Comparison of ENCODE assay signal across 18 cellular contexts in genomic region chr5:27328480-27328879, GRCh38.
DNase-seq lines count a peak whose midpoint lies in the region; ATAC-seq and TF ChIP-seq lines count a peak whose summit lies in the region.
"Had no signal": no experiment of that assay in that cellular context is flagged by ENCODE, and none has a peak within 500 bp of the region (broad histone marks: within the 10 kb centered on the region; RNA-seq: fewer than 3 reads in every experiment).

No MANE protein-coding gene starts in this region.

- H3K27me3 Mint-ChIP-seq in chondrocyte (ENCODE audit: low read depth) (no peaks in the 10 kb centered on the region), GM23338 (ENCODE audit: insufficient read depth, low read depth, poor library complexity) (no peaks in the 10 kb centered on the region)
- H3K27me3 Mint-ChIP-seq: CD4-positive, alpha-beta memory T cell; dendritic cell treated with granulocyte-macrophage colony-stimulating factor and Interleukin-4, amounts not matched to agents 40 ng/mL and 50 ng/mL, for 4 days had no signal

- H3K9me2 ChIP-seq in GM23338 (ENCODE audit: insufficient read depth): no peaks in the 10 kb centered on the region

- H3K36me3 Mint-ChIP-seq in chondrocyte (ENCODE audit: low read depth) (no peaks in the 10 kb centered on the region), GM23338 (ENCODE audit: low read depth) (peaks cover 8% of the 10 kb centered on the region; the same call in 2 of the 3 replicates)
- H3K36me3 Mint-ChIP-seq: CD4-positive, alpha-beta memory T cell had no signal

- TF ChIP-seq CTCF in chondrocyte (IDR thresholded peaks at IDR 0.05): no peak
- no peak for TF ChIP-seq CTCF in GM23338 (conservative IDR thresholded peaks at IDR 0.05; ENCODE audit: low read depth in 2 of 2)

- H3K36me3 ChIP-seq in mesodermal cell (ENCODE audit: control insufficient read depth, insufficient read depth, low read length): no peaks in the 10 kb centered on the region
- no peaks in the 10 kb centered on the region for H3K36me3 ChIP-seq in GM23338 (ENCODE audit: insufficient read depth)
- H3K36me3 ChIP-seq: stomach had no signal

- no peaks in the 10 kb centered on the region for H3K4me1 ChIP-seq in mesodermal cell (ENCODE audit: control insufficient read depth, insufficient read depth, low read length, poor library complexity, severe bottlenecking)
- no peaks in the 10 kb centered on the region for H3K4me1 ChIP-seq in GM23338 (ENCODE audit: insufficient read depth)
- H3K4me1 ChIP-seq: stomach had no signal

- H3K9me3 Mint-ChIP-seq in chondrocyte (ENCODE audit: low read depth): no peaks in the 10 kb centered on the region
- peaks cover 14% of the 10 kb centered on the region for H3K9me3 Mint-ChIP-seq in GM23338

- WGBS in mesodermal cell (ENCODE audit: insufficient coverage in 2 of 2), 2 experiments: 93 to 96% methylated on average over 2 to 3 of the region's 4 CpGs

- H3K27me3 ChIP-seq in GM23338 (ENCODE audit: insufficient read depth): no peaks in the 10 kb centered on the region
- H3K27me3 ChIP-seq: stomach had no signal

- DNase-seq in COLO829 (ENCODE audit: low spot score) (peak; percentile 81), MV-4-11 (lab: John Stamatoyannopoulos, UW) (peak; percentile 13), chondrocyte (ENCODE audit: low spot score) (no peak), GM23338 (ENCODE audit: low spot score) (no peak), UCSD-AML1 (lab: John Stamatoyannopoulos, UW; ENCODE audit: unreplicated experiment) (no peak)
- DNase-seq: activated naive CD4-positive, alpha-beta T cell; CD4-positive, alpha-beta memory T cell; KG1; left colon; NCI-H187 treated with DMSO at 0.1 percent for 48 hours; NCI-H82; Right ventricle myocardium superior; stomach had no signal

- H3K4me3 ChIP-seq in mesodermal cell (ENCODE audit: extremely low read depth, insufficient read depth, low read length, poor library complexity, severe bottlenecking) (no peak overlapping the region), GM23338 (no peak overlapping the region)
- H3K4me3 ChIP-seq: stomach had no signal

- H2AFZ ChIP-seq in GM23338: no peak overlapping the region

- no peaks in the 10 kb centered on the region for H3K9me3 ChIP-seq in mesodermal cell (ENCODE audit: control insufficient read depth, low read length)

- ATAC-seq in GM21528 (IDR thresholded peaks at IDR 0.05; ENCODE audit: low FRiP score, unreplicated experiment) (no peak), GM23338 (no peak), GM21619 (IDR thresholded peaks at IDR 0.05; ENCODE audit: unreplicated experiment) (no peak)
- ATAC-seq: left colon had no signal

- H3K27ac ChIP-seq in mesodermal cell (ENCODE audit: low read depth, low read length, severe bottlenecking): peak overlapping the region; percentile 16
- H3K27ac ChIP-seq in GM23338 (ENCODE audit: low read depth): no peak overlapping the region
- H3K27ac ChIP-seq: stomach had no signal

- H3K4me1 Mint-ChIP-seq in chondrocyte (ENCODE audit: low read depth) (peaks cover 12% of the 10 kb centered on the region), GM23338 (no peaks in the 10 kb centered on the region; the same call in 2 of the 3 replicates)
- H3K4me1 Mint-ChIP-seq: CD4-positive, alpha-beta memory T cell; nephron had no signal

- no peaks in the 10 kb centered on the region for H3K79me2 ChIP-seq in GM23338 (replicated peaks; ENCODE audit: insufficient read depth)

- H4K20me1 ChIP-seq in GM23338 (replicated peaks; ENCODE audit: insufficient read depth): no peaks in the 10 kb centered on the region

- H3K27ac Mint-ChIP-seq in chondrocyte (ENCODE audit: unreplicated experiment) (peak overlapping the region; percentile 85), GM23338 (no peak overlapping the region)
- H3K27ac Mint-ChIP-seq: CD4-positive, alpha-beta memory T cell; dendritic cell treated with granulocyte-macrophage colony-stimulating factor and Interleukin-4, amounts not matched to agents 40 ng/mL and 50 ng/mL, for 4 days; nephron had no signal

- H3K4me2 ChIP-seq in GM23338: no peak overlapping the region

- H3K4me3 Mint-ChIP-seq in chondrocyte (ENCODE audit: unreplicated experiment): no peak overlapping the region
- H3K4me3 Mint-ChIP-seq in GM23338: no peak overlapping the region
- H3K4me3 Mint-ChIP-seq: CD4-positive, alpha-beta memory T cell; dendritic cell treated with granulocyte-macrophage colony-stimulating factor and Interleukin-4, amounts not matched to agents 40 ng/mL and 50 ng/mL, for 4 days; nephron had no signal

- no peaks in the 10 kb centered on the region for H3F3A ChIP-seq in GM23338 (replicated peaks; ENCODE audit: low read depth)

TF ChIP-seq in GM23338, 12 proteins besides CTCF, POLR2A, EP300 and RAD21 (continues in another document):
- TF ChIP-seq JUNB (IDR thresholded peaks at IDR 0.05; ENCODE audit: unreplicated experiment) (no peak), EZH2phosphoT487 (IDR thresholded peaks at IDR 0.05; ENCODE audit: unreplicated experiment) (no peak), NANOG (IDR thresholded peaks at IDR 0.05; ENCODE audit: borderline replicate concordance) (no peak), EZH2 (IDR thresholded peaks at IDR 0.05; ENCODE audit: low read depth, unreplicated experiment) (no peak), ZNF114 (CRISPR knock-in tag; IDR thresholded peaks at IDR 0.05) (no peak)
- TF ChIP-seq, protein P1, sequence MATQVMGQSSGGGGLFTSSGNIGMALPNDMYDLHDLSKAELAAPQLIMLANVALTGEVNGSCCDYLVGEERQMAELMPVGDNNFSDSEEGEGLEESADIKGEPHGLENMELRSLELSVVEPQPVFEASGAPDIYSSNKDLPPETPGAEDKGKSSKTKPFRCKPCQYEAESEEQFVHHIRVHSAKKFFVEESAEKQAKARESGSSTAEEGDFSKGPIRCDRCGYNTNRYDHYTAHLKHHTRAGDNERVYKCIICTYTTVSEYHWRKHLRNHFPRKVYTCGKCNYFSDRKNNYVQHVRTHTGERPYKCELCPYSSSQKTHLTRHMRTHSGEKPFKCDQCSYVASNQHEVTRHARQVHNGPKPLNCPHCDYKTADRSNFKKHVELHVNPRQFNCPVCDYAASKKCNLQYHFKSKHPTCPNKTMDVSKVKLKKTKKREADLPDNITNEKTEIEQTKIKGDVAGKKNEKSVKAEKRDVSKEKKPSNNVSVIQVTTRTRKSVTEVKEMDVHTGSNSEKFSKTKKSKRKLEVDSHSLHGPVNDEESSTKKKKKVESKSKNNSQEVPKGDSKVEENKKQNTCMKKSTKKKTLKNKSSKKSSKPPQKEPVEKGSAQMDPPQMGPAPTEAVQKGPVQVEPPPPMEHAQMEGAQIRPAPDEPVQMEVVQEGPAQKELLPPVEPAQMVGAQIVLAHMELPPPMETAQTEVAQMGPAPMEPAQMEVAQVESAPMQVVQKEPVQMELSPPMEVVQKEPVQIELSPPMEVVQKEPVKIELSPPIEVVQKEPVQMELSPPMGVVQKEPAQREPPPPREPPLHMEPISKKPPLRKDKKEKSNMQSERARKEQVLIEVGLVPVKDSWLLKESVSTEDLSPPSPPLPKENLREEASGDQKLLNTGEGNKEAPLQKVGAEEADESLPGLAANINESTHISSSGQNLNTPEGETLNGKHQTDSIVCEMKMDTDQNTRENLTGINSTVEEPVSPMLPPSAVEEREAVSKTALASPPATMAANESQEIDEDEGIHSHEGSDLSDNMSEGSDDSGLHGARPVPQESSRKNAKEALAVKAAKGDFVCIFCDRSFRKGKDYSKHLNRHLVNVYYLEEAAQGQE (IDR thresholded peaks at IDR 0.05; ENCODE audit: unreplicated experiment): no peak

Comparison
In these comparisons a context has a peak if more than half of its experiments do, and no peak if none do; other contexts are left out.
1. DNase-seq: peak in COLO829 (single experiment) and MV-4-11 (single experiment); none in chondrocyte (single experiment), GM23338 (single experiment) and UCSD-AML1 (single experiment).